20 cellular contexts compared by ENCODE assay signal in genomic region chr1:93993731-93994130, GRCh38.
DNase-seq lines count a peak whose midpoint lies in the region; ATAC-seq and TF ChIP-seq lines count a peak whose summit lies in the region.
"Had no signal": no experiment of that assay in that cellular context is flagged by ENCODE, and none has a peak within 500 bp of the region (broad histone marks: within the 10 kb centered on the region; RNA-seq: fewer than 3 reads in every experiment).

No MANE protein-coding gene starts in this region.

- H3K4me2 ChIP-seq in GM23338 (no peak overlapping the region), smooth muscle cell (peak overlapping the region; percentile 70)

- ATAC-seq in GM23338 (no peak), RWPE2 (ENCODE audit: low read depth) (peak; percentile 17; the same call in 1 of the 3 replicates)
- ATAC-seq: psoas muscle; stimulated activated naive CD8-positive, alpha-beta T cell treated with anti-CD3 and anti-CD28 coated beads, Interleukin-15, amount 100 ng/mL, for 72 hours; T-helper 17 cell had no signal

- WGBS in smooth muscle cell (ENCODE audit: low lambda C conversion rate), result 36% methylated on average over 6 of the region's 6 CpGs

- no peaks in the 10 kb centered on the region for H3K9me2 ChIP-seq in GM23338 (ENCODE audit: insufficient read depth)

- DNase-seq in GM23338 (ENCODE audit: low spot score) (no peak), RWPE2 (ENCODE audit: low spot score) (no peak), fibroblast of villous mesenchyme (ENCODE audit: low read depth) (peak; percentile 45), smooth muscle cell (lab: John Stamatoyannopoulos, UW; ENCODE audit: unreplicated experiment) (no peak), Peyer's patch (no peak), NCI-H446 treated with DMSO at 0.1 percent for 48 hours (lab: John Stamatoyannopoulos, UW) (no peak), AG20443 (ENCODE audit: low spot score) (no peak)
- DNase-seq: activated CD4-positive, alpha-beta memory T cell treated with anti-CD3 and anti-CD28 coated beads for 36 hours; activated naive CD4-positive, alpha-beta T cell treated with Interleukin-2 at 50 U/mL for 16 hours; amygdala; NCI-H2171 treated with DMSO at 0.1 percent for 48 hours; NCI-H748 treated with DMSO at 0.1 percent for 48 hours; psoas muscle; stimulated activated CD4-positive, alpha-beta T cell treated with anti-CD3 and anti-CD28 coated beads, Interleukin-2, amount 100 ng/mL, for 48 hours; stimulated activated naive CD8-positive, alpha-beta T cell treated with anti-CD3 and anti-CD28 coated beads, Interleukin-15, amount 100 ng/mL, for 72 hours; T-helper 17 cell had no signal

- H3K27ac Mint-ChIP-seq in GM23338, result no peak overlapping the region
- H3K27ac Mint-ChIP-seq: activated CD4-positive, alpha-beta memory T cell treated with anti-CD3 and anti-CD28 coated beads for 36 hours; T-helper 17 cell had no signal

- H3F3A ChIP-seq in GM23338 (replicated peaks; ENCODE audit: low read depth) (no peaks in the 10 kb centered on the region), smooth muscle cell (ENCODE audit: low read depth) (peaks cover 8% of the 10 kb centered on the region)

- H3K4me3 Mint-ChIP-seq in GM23338, result no peak overlapping the region
- H3K4me3 Mint-ChIP-seq: activated CD4-positive, alpha-beta memory T cell treated with anti-CD3 and anti-CD28 coated beads for 36 hours; neural crest cell; stimulated activated naive CD8-positive, alpha-beta T cell treated with anti-CD3 and anti-CD28 coated beads, Interleukin-15, amount 100 ng/mL, for 72 hours; T-helper 17 cell had no signal

- H2AFZ ChIP-seq in GM23338, result peak overlapping the region; percentile 52; the same call in 1 of the 2 replicates
- H2AFZ ChIP-seq in smooth muscle cell (ENCODE audit: low read depth), result no peak overlapping the region

- H3K9ac ChIP-seq in smooth muscle cell (ENCODE audit: low read depth), result peak overlapping the region; percentile 5

- peaks cover 6% of the 10 kb centered on the region; the same call in 1 of the 3 replicates for H3K4me1 Mint-ChIP-seq in GM23338

- H3K9me3 ChIP-seq in RWPE2 (ENCODE audit: severe bottlenecking) (no peaks in the 10 kb centered on the region), smooth muscle cell (replicated peaks; ENCODE audit: low read depth) (no peaks in the 10 kb centered on the region), Peyer's patch (no peaks in the 10 kb centered on the region)
- H3K9me3 ChIP-seq: psoas muscle, tibial nerve had no signal

- no peaks in the 10 kb centered on the region for H3K36me3 ChIP-seq in GM23338 (ENCODE audit: insufficient read depth)
- H3K36me3 ChIP-seq in RWPE2 (ENCODE audit: low read depth), result no peaks in the 10 kb centered on the region
- H3K36me3 ChIP-seq in smooth muscle cell (ENCODE audit: low read depth), result no peaks in the 10 kb centered on the region
- no peaks in the 10 kb centered on the region for H3K36me3 ChIP-seq in Peyer's patch
- H3K36me3 ChIP-seq: tibial nerve had no signal

- TF ChIP-seq POLR2A in Peyer's patch (IDR thresholded peaks at IDR 0.05), result no peak

- TF ChIP-seq CTCF in GM23338 (conservative IDR thresholded peaks at IDR 0.05; ENCODE audit: low read depth in 2 of 2) (no peak), RWPE2 (IDR thresholded peaks at IDR 0.05; ENCODE audit: poor library complexity, severe bottlenecking) (no peak), fibroblast of villous mesenchyme (IDR thresholded peaks at IDR 0.05; ENCODE audit: insufficient read depth, low read depth, low read length) (no peak), smooth muscle cell (IDR thresholded peaks at IDR 0.05; ENCODE audit: borderline replicate concordance, insufficient read depth, poor library complexity, severe bottlenecking) (no peak), Peyer's patch (IDR thresholded peaks at IDR 0.05) (no peak)

- H3K4me3 ChIP-seq in GM23338 (no peak overlapping the region), RWPE2 (ENCODE audit: severe bottlenecking) (no peak overlapping the region), fibroblast of villous mesenchyme (ENCODE audit: low read depth, low read length) (no peak overlapping the region), smooth muscle cell (no peak overlapping the region), Peyer's patch (no peak overlapping the region)
- H3K4me3 ChIP-seq: psoas muscle, skin epidermis, tibial nerve had no signal

- H3K27me3 ChIP-seq in GM23338 (ENCODE audit: insufficient read depth) (no peaks in the 10 kb centered on the region), RWPE2 (ENCODE audit: insufficient read depth, poor library complexity, severe bottlenecking) (no peaks in the 10 kb centered on the region), smooth muscle cell (ENCODE audit: low read depth) (no peaks in the 10 kb centered on the region), Peyer's patch (no peaks in the 10 kb centered on the region)
- H3K27me3 ChIP-seq: tibial nerve had no signal

- no peaks in the 10 kb centered on the region for H4K20me1 ChIP-seq in GM23338 (replicated peaks; ENCODE audit: insufficient read depth)
- H4K20me1 ChIP-seq in smooth muscle cell (ENCODE audit: low read depth), result no peaks in the 10 kb centered on the region

- H3K36me3 Mint-ChIP-seq in GM23338 (ENCODE audit: low read depth), result no peaks in the 10 kb centered on the region
- H3K36me3 Mint-ChIP-seq: activated CD4-positive, alpha-beta memory T cell treated with anti-CD3 and anti-CD28 coated beads for 36 hours; IgD-negative memory B cell had no signal

- H3K79me2 ChIP-seq in GM23338 (replicated peaks; ENCODE audit: insufficient read depth) (no peaks in the 10 kb centered on the region), smooth muscle cell (ENCODE audit: low read depth) (no peaks in the 10 kb centered on the region)

- H3K27me3 Mint-ChIP-seq in GM23338 (ENCODE audit: insufficient read depth, low read depth, poor library complexity), result peaks cover 2% of the 10 kb centered on the region

- no peaks in the 10 kb centered on the region for H3K4me1 ChIP-seq in GM23338 (ENCODE audit: insufficient read depth)
- H3K4me1 ChIP-seq in RWPE2 (ENCODE audit: insufficient read depth, poor library complexity, severe bottlenecking), result peaks cover 36% of the 10 kb centered on the region
- peaks cover 5% of the 10 kb centered on the region for H3K4me1 ChIP-seq in smooth muscle cell (ENCODE audit: low read depth)
- no peaks in the 10 kb centered on the region for H3K4me1 ChIP-seq in Peyer's patch
- H3K4me1 ChIP-seq: psoas muscle had no signal

- H3K27ac ChIP-seq in GM23338 (ENCODE audit: low read depth), result no peak overlapping the region
- H3K27ac ChIP-seq in RWPE2 (ENCODE audit: poor library complexity, severe bottlenecking), result peak overlapping the region; percentile 48
- H3K27ac ChIP-seq in smooth muscle cell (ENCODE audit: low read depth), result peak overlapping the region; percentile 70
- no peak overlapping the region for H3K27ac ChIP-seq in Peyer's patch
- H3K27ac ChIP-seq: psoas muscle, skin epidermis, tibial nerve had no signal

- no peaks in the 10 kb centered on the region for H3K9me3 Mint-ChIP-seq in GM23338
- H3K9me3 Mint-ChIP-seq: activated CD4-positive, alpha-beta memory T cell treated with anti-CD3 and anti-CD28 coated beads for 36 hours; IgD-negative memory B cell; neural crest cell; stimulated activated naive CD8-positive, alpha-beta T cell treated with anti-CD3 and anti-CD28 coated beads, Interleukin-15, amount 100 ng/mL, for 72 hours had no signal

TF ChIP-seq in GM23338, 12 proteins besides CTCF, POLR2A, EP300 and RAD21:
- TF ChIP-seq STAT1 (IDR thresholded peaks at IDR 0.05; ENCODE audit: unreplicated experiment) (no peak), NANOG (IDR thresholded peaks at IDR 0.05; ENCODE audit: borderline replicate concordance) (no peak)

Comparison
In these comparisons a context has a peak if more than half of its experiments do, and no peak if none do; other contexts are left out.
1. H3K27ac ChIP-seq: peak in RWPE2 (single experiment) and smooth muscle cell (single experiment); none in GM23338 (single experiment) and Peyer's patch (0 of 4).